1 cellular context compared by ENCODE assay signal in the genomic region with DNA sequence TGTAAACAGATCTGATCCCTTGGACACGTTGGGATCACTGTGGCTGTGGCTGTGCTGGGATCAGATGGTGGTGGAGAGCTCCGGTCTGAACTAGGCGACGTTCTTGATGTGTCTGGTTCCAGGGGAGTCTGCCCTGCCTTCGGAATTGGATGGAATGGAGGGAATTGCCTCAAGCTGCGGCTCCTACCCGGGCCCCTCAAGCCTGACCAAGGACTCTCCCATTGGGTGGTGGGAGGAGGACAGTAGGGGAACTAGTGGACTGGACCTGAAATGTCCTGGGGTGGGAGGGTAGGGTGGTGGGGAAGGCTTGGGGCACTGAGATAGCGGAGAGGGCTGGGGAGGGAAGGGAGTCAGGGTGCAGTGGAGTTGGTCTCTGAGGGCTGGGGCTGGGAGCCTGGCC.
TF ChIP-seq lines count a peak whose summit lies in the region.

No MANE protein-coding gene starts in this region.

TF ChIP-seq in IMR-90, 13 proteins besides CTCF, POLR2A, EP300 and RAD21:
- no peak for TF ChIP-seq RFX5 (IDR thresholded peaks at IDR 0.05; ENCODE audit: low read depth, low read length)
- TF ChIP-seq BHLHE40 (IDR thresholded peaks at IDR 0.05; ENCODE audit: low read depth, low read length): no peak
- no peak for TF ChIP-seq SMC3 (IDR thresholded peaks at IDR 0.05; ENCODE audit: low read depth, low read length)
- TF ChIP-seq CEBPB (IDR thresholded peaks at IDR 0.05; ENCODE audit: low read depth, low read length): no peak
- TF ChIP-seq, protein P1, sequence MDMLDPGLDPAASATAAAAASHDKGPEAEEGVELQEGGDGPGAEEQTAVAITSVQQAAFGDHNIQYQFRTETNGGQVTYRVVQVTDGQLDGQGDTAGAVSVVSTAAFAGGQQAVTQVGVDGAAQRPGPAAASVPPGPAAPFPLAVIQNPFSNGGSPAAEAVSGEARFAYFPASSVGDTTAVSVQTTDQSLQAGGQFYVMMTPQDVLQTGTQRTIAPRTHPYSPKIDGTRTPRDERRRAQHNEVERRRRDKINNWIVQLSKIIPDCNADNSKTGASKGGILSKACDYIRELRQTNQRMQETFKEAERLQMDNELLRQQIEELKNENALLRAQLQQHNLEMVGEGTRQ (IDR thresholded peaks at IDR 0.05; ENCODE audit: low read depth, low read length): no peak
- TF ChIP-seq MAFK (IDR thresholded peaks at IDR 0.05; ENCODE audit: low read depth, low read length): no peak
- no peak for TF ChIP-seq CHD1 (IDR thresholded peaks at IDR 0.05; ENCODE audit: low read depth, low read length)
- TF ChIP-seq FOS (IDR thresholded peaks at IDR 0.05; ENCODE audit: low read depth, low read length): no peak
- no peak for TF ChIP-seq NFE2L2 (IDR thresholded peaks at IDR 0.05; ENCODE audit: low read depth, low read length)
